In the genomic region with DNA sequence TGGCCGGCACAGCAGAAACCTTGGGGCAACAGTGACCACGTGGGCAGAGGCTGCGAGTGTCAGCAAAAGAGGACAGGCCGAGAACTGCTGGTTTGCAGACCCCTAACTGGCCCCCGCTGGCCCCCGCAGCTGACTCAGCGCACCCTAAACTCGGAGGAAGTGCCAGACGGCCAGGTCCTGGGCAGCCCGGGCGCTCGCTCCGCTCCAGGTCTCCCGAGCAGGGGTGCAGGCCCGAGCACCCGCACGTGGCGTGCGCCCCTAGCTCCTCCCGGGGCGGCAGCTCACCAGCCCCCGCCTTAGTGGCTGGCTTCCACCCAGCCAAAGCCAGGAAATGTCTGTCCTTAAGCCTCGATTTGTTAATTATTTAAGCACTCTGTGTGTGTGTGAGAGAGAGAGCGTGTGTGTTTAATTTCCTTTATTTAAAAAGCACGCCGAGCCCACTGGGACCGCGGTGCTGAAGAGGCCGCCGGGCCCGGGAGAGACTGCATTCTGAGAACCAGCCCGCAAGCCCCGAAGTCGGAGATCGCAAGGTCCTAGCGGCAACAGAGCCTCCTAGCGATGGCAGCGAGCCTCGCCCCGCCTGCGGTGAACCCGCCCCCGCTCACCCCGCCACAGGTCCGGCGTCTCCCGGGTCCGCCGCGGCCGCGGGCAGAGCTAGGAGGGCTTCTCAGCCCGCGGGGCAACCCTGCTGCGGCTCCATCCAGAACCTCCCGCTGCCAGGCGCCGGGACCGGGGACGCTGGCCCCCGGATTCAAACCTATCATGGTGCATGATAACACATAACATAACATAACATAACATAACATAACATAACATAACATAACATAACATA, we compare ENCODE assay signal across 8 cellular contexts. TPM values are rescaled to one million over a fixed set of nuclear protein-coding genes. Genes with fewer than 3 reads are reported as not detected.
DNase-seq lines count a peak whose midpoint lies in the region; ATAC-seq and TF ChIP-seq lines count a peak whose summit lies in the region.

No MANE protein-coding gene starts in this region.

- no peaks in the 10 kb centered on the region for H3K9me3 Mint-ChIP-seq in MCF 10A (ENCODE audit: unreplicated experiment)

- H3K9me3 ChIP-seq in iPS-18c (ENCODE audit: control insufficient read depth, insufficient read depth, low read length) (no peaks in the 10 kb centered on the region), skeletal muscle satellite cell (replicated peaks; ENCODE audit: low read length) (no peaks in the 10 kb centered on the region)

- CTCF ChIA-PET in MCF 10A (lab: Yijun Ruan, JAX) = interaction anchor here (0.6 to 1.1 kb wide), 7 partner anchors 9 to 335 kb away, joined by 3 to 5 read pairs (median 3); no protein-coding TSS in a partner anchor

- no peaks in the 10 kb centered on the region for H3K36me3 Mint-ChIP-seq in MCF 10A (ENCODE audit: insufficient read depth, unreplicated experiment)

- peaks cover 7% of the 10 kb centered on the region for H3K4me1 ChIP-seq in skeletal muscle satellite cell (ENCODE audit: control insufficient read depth, insufficient read depth, low read length)

- no TSS peak for BruUV-seq in MCF 10A (replicated peaks; lab: Mats Ljungman, UMichigan)

- H3K36me3 ChIP-seq in skeletal muscle satellite cell (ENCODE audit: insufficient read depth, low read length) = no peaks in the 10 kb centered on the region

- POLR2A ChIA-PET in MCF 10A (lab: Yijun Ruan, JAX) = interaction anchor here (1.2 kb wide), 1 partner anchor 42 kb away, joined by 3 read pairs; no protein-coding TSS in a partner anchor

- peak; percentile 49 for TF ChIP-seq CTCF in MCF 10A (IDR thresholded peaks at IDR 0.05; ENCODE audit: unreplicated experiment)

- H3K27me3 Mint-ChIP-seq in MCF 10A (ENCODE audit: insufficient read depth, unreplicated experiment) = no peaks in the 10 kb centered on the region

- H3K4me3 ChIP-seq in iPS-18c (ENCODE audit: insufficient read depth, low read depth, low read length) = peak overlapping the region; percentile 42
- peak overlapping the region; percentile 69 for H3K4me3 ChIP-seq in skeletal muscle satellite cell (ENCODE audit: low read length)

- H3K4me3 Mint-ChIP-seq in MCF 10A (ENCODE audit: unreplicated experiment) = peak overlapping the region; percentile 74

- H3K9ac ChIP-seq in skeletal muscle satellite cell (ENCODE audit: low read depth, low read length) = peak overlapping the region; percentile 82

- DNase-seq in GDM1 (lab: John Stamatoyannopoulos, UW) = peak; percentile 56
- DNase-seq in Kasumi-1 (lab: John Stamatoyannopoulos, UW) = peak; percentile 55 to 68
- peak; percentile 80 for DNase-seq in UCSD-AML1 (lab: John Stamatoyannopoulos, UW; ENCODE audit: unreplicated experiment)
- DNase-seq in MCF 10A (ENCODE audit: unreplicated experiment) = peak; percentile 56
- DNase-seq in NCI-H1048 (lab: John Stamatoyannopoulos, UW) = no peak

- H3K4me2 ChIP-seq in skeletal muscle satellite cell (ENCODE audit: low read length) = peak overlapping the region; percentile 94

- H3K4me1 Mint-ChIP-seq in MCF 10A (ENCODE audit: insufficient read depth, unreplicated experiment) = peaks cover 10% of the 10 kb centered on the region

- peak overlapping the region; percentile 40 for H3K27ac Mint-ChIP-seq in MCF 10A (ENCODE audit: low read depth, unreplicated experiment)

- peak; percentile 95 for ATAC-seq in GM21786 (IDR thresholded peaks at IDR 0.05; ENCODE audit: unreplicated experiment)

- peaks cover 5% of the 10 kb centered on the region for H3K27me3 ChIP-seq in skeletal muscle satellite cell (ENCODE audit: control insufficient read depth, insufficient read depth, low read length)

- intact Hi-C loops in MCF 10A (cut with micrococcal nuclease) = loop anchor here (2.0 kb wide), 2 partner anchors 326 to 460 kb away; no protein-coding TSS in a partner anchor

RNA-seq across cellular contexts. Expression of a gene that starts 45.9 kb away (rescaled TPM):
- 12.0 and 13.4 TPM in 2 replicates for total RNA-seq in MCF 10A (2022)
- total RNA-seq in skeletal muscle satellite cell (2012; rRNA removed) = 10.1 and 10.3 TPM in 2 replicates
